1 cellular context compared by ENCODE assay signal in the genomic region with DNA sequence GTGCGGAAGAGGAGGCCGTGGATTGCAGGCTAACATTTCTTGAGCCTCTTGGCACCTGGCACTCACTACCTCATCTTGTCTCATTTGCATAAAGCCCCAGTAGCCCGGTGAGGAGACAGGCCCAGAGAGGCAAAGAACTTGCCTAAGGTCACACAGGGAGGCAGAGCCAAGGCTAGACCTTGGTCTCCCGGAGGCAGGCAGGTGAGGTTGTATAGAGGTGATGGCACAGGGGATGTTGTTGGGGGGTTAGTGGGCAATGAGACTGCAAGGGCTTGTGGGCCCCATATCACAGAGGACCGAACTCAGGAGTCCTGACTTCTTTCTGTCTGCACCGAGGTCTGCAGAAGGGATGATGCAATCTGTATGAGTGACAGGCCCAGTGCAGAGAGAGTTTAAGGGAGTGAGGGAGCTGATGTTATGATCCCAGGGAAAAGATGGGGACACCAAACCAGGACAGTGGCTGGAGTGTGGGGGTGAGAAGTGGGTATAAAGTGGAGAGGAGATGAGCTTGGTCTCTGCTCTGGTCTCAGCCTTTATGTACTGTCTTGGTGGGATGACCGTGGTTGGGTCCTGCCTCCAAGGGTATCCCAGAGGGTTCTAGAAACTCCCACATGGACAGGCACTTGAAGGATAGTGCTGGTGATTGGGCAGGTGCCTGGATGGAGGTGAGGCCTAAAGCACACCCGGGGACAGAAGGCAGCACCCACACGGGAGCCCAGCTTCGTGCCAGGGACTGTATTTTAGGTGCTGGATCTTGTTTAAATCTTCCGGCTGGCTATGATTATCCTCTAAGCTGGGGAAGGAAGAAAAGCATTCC.
TF ChIP-seq lines count a peak whose summit lies in the region.

No MANE protein-coding gene starts in this region.

TF ChIP-seq in K562, 482 proteins besides CTCF, POLR2A, EP300 and RAD21 (continued from another document and continues in another):
- TF ChIP-seq, protein P1, sequence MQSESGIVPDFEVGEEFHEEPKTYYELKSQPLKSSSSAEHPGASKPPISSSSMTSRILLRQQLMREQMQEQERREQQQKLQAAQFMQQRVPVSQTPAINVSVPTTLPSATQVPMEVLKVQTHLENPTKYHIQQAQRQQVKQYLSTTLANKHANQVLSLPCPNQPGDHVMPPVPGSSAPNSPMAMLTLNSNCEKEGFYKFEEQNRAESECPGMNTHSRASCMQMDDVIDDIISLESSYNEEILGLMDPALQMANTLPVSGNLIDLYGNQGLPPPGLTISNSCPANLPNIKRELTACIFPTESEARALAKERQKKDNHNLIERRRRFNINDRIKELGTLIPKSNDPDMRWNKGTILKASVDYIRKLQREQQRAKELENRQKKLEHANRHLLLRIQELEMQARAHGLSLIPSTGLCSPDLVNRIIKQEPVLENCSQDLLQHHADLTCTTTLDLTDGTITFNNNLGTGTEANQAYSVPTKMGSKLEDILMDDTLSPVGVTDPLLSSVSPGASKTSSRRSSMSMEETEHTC (IDR thresholded peaks at IDR 0.05) = no peak
- TF ChIP-seq ZFP30 (CRISPR knock-in tag; IDR thresholded peaks at IDR 0.05; ENCODE audit: borderline replicate concordance) (no peak), DMBX1 (CRISPR knock-in tag; IDR thresholded peaks at IDR 0.05; ENCODE audit: borderline replicate concordance) (no peak), HDAC3 (IDR thresholded peaks at IDR 0.05; ENCODE audit: borderline replicate concordance, partially characterized antibody) (no peak), NONO (IDR thresholded peaks at IDR 0.05; ENCODE audit: low read depth in 2 of 2, low read length in 1 of 2) (no peak), U2AF2 (optimal IDR thresholded peaks at IDR 0.05; ENCODE audit: low read depth, low read length) (no peak), ZNF217 (CRISPR knock-in tag; IDR thresholded peaks at IDR 0.05) (no peak), STAG1 (CRISPR knock-in tag; IDR thresholded peaks at IDR 0.05; ENCODE audit: borderline replicate concordance) (no peak), MXI1 (IDR thresholded peaks at IDR 0.05; ENCODE audit: low read depth, low read length) (no peak), DDX20 (tag; IDR thresholded peaks at IDR 0.05; ENCODE audit: low read depth) (no peak), ARID1B (IDR thresholded peaks at IDR 0.05) (no peak; the same call in 1 of the 2 replicates), C11orf30 (IDR thresholded peaks at IDR 0.05; ENCODE audit: low read depth) (no peak), STAT5B (CRISPR knock-in tag; IDR thresholded peaks at IDR 0.05) (no peak), ZZZ3 (IDR thresholded peaks at IDR 0.05) (no peak), DPF2 (IDR thresholded peaks at IDR 0.05) (peak; percentile 22; the same call in 1 of the 2 replicates), KAT8 (IDR thresholded peaks at IDR 0.05; ENCODE audit: low read depth) (no peak), ZNF354B (CRISPR knock-in tag; IDR thresholded peaks at IDR 0.05) (no peak), PHTF2 (CRISPR knock-in tag; IDR thresholded peaks at IDR 0.05) (no peak), POLR2G (IDR thresholded peaks at IDR 0.05; ENCODE audit: low read depth, low read length) (no peak), NR4A1 (CRISPR knock-in tag; IDR thresholded peaks at IDR 0.05) (no peak), NR4A1 (tag; IDR thresholded peaks at IDR 0.05) (peak; percentile 71; the same call in 1 of the 2 replicates), NR1H2 (CRISPR knock-in tag; IDR thresholded peaks at IDR 0.05) (no peak), ZNF445 (CRISPR knock-in tag; IDR thresholded peaks at IDR 0.05; ENCODE audit: low read depth) (no peak), PTBP1 (IDR thresholded peaks at IDR 0.05; ENCODE audit: low read depth, low read length) (no peak), EGR1 (conservative IDR thresholded peaks at IDR 0.05) (no peak), XRCC3 (IDR thresholded peaks at IDR 0.05) (no peak), KDM5B (IDR thresholded peaks at IDR 0.05; ENCODE audit: insufficient replicate concordance, low read depth, low read length) (no peak), SLC30A9 (CRISPR knock-in tag; IDR thresholded peaks at IDR 0.05) (no peak), TRIM24 (IDR thresholded peaks at IDR 0.05) (peak in 1 of 2 experiments; percentile 65; a peak in 1 of 4 replicates), OTX1 (CRISPR knock-in tag; IDR thresholded peaks at IDR 0.05) (no peak), POLR2AphosphoS2 (IDR thresholded peaks at IDR 0.05; ENCODE audit: low read length) (no peak), HNRNPL (IDR thresholded peaks at IDR 0.05; ENCODE audit: low read depth, low read length) (no peak), HDGF (IDR thresholded peaks at IDR 0.05) (peak; percentile 53; the same call in 1 of the 2 replicates), POLR3G (IDR thresholded peaks at IDR 0.05; ENCODE audit: extremely low read depth, insufficient read length, insufficient replicate concordance) (no peak)
- TF ChIP-seq, protein P2, sequence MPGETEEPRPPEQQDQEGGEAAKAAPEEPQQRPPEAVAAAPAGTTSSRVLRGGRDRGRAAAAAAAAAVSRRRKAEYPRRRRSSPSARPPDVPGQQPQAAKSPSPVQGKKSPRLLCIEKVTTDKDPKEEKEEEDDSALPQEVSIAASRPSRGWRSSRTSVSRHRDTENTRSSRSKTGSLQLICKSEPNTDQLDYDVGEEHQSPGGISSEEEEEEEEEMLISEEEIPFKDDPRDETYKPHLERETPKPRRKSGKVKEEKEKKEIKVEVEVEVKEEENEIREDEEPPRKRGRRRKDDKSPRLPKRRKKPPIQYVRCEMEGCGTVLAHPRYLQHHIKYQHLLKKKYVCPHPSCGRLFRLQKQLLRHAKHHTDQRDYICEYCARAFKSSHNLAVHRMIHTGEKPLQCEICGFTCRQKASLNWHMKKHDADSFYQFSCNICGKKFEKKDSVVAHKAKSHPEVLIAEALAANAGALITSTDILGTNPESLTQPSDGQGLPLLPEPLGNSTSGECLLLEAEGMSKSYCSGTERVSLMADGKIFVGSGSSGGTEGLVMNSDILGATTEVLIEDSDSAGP (CRISPR knock-in tag; IDR thresholded peaks at IDR 0.05) = no peak
- TF ChIP-seq, protein P3, sequence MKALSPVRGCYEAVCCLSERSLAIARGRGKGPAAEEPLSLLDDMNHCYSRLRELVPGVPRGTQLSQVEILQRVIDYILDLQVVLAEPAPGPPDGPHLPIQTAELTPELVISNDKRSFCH (CRISPR knock-in tag; IDR thresholded peaks at IDR 0.05) = no peak
- TF ChIP-seq, protein P3 (tag; IDR thresholded peaks at IDR 0.05) = 0 out of 2 replicates have a peak, but pooled peaks have one; percentile 46
- TF ChIP-seq, protein P4, sequence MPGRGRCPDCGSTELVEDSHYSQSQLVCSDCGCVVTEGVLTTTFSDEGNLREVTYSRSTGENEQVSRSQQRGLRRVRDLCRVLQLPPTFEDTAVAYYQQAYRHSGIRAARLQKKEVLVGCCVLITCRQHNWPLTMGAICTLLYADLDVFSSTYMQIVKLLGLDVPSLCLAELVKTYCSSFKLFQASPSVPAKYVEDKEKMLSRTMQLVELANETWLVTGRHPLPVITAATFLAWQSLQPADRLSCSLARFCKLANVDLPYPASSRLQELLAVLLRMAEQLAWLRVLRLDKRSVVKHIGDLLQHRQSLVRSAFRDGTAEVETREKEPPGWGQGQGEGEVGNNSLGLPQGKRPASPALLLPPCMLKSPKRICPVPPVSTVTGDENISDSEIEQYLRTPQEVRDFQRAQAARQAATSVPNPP (IDR thresholded peaks at IDR 0.05; ENCODE audit: borderline replicate concordance, insufficient read depth, insufficient read length) = no peak
- TF ChIP-seq, protein P5, sequence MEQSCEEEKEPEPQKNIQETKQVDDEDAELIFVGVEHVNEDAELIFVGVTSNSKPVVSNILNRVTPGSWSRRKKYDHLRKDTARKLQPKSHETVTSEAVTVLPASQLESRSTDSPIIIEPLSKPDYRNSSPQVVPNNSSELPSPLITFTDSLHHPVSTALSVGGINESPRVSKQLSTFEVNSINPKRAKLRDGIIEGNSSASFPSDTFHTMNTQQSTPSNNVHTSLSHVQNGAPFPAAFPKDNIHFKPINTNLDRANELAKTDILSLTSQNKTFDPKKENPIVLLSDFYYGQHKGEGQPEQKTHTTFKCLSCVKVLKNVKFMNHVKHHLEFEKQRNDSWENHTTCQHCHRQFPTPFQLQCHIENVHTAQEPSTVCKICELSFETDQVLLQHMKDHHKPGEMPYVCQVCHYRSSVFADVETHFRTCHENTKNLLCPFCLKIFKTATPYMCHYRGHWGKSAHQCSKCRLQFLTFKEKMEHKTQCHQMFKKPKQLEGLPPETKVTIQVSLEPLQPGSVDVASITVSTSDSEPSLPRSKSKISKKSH (CRISPR knock-in tag; IDR thresholded peaks at IDR 0.05) = no peak
- TF ChIP-seq, protein P6, sequence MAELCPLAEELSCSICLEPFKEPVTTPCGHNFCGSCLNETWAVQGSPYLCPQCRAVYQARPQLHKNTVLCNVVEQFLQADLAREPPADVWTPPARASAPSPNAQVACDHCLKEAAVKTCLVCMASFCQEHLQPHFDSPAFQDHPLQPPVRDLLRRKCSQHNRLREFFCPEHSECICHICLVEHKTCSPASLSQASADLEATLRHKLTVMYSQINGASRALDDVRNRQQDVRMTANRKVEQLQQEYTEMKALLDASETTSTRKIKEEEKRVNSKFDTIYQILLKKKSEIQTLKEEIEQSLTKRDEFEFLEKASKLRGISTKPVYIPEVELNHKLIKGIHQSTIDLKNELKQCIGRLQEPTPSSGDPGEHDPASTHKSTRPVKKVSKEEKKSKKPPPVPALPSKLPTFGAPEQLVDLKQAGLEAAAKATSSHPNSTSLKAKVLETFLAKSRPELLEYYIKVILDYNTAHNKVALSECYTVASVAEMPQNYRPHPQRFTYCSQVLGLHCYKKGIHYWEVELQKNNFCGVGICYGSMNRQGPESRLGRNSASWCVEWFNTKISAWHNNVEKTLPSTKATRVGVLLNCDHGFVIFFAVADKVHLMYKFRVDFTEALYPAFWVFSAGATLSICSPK (IDR thresholded peaks at IDR 0.05; ENCODE audit: borderline replicate concordance) = no peak
- TF ChIP-seq, protein P7, sequence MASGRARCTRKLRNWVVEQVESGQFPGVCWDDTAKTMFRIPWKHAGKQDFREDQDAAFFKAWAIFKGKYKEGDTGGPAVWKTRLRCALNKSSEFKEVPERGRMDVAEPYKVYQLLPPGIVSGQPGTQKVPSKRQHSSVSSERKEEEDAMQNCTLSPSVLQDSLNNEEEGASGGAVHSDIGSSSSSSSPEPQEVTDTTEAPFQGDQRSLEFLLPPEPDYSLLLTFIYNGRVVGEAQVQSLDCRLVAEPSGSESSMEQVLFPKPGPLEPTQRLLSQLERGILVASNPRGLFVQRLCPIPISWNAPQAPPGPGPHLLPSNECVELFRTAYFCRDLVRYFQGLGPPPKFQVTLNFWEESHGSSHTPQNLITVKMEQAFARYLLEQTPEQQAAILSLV (tag; IDR thresholded peaks at IDR 0.05) = peak; percentile 88
- TF ChIP-seq, protein P8, sequence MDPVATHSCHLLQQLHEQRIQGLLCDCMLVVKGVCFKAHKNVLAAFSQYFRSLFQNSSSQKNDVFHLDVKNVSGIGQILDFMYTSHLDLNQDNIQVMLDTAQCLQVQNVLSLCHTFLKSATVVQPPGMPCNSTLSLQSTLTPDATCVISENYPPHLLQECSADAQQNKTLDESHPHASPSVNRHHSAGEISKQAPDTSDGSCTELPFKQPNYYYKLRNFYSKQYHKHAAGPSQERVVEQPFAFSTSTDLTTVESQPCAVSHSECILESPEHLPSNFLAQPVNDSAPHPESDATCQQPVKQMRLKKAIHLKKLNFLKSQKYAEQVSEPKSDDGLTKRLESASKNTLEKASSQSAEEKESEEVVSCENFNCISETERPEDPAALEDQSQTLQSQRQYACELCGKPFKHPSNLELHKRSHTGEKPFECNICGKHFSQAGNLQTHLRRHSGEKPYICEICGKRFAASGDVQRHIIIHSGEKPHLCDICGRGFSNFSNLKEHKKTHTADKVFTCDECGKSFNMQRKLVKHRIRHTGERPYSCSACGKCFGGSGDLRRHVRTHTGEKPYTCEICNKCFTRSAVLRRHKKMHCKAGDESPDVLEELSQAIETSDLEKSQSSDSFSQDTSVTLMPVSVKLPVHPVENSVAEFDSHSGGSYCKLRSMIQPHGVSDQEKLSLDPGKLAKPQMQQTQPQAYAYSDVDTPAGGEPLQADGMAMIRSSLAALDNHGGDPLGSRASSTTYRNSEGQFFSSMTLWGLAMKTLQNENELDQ (CRISPR knock-in tag; IDR thresholded peaks at IDR 0.05; ENCODE audit: borderline replicate concordance) = no peak
- TF ChIP-seq, protein P9, sequence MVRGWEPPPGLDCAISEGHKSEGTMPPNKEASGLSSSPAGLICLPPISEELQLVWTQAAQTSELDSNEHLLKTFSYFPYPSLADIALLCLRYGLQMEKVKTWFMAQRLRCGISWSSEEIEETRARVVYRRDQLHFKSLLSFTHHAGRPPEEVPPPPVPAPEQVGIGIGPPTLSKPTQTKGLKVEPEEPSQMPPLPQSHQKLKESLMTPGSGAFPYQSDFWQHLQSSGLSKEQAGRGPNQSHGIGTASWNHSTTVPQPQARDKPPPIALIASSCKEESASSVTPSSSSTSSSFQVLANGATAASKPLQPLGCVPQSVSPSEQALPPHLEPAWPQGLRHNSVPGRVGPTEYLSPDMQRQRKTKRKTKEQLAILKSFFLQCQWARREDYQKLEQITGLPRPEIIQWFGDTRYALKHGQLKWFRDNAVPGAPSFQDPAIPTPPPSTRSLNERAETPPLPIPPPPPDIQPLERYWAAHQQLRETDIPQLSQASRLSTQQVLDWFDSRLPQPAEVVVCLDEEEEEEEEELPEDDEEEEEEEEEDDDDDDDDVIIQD (CRISPR knock-in tag; IDR thresholded peaks at IDR 0.05) = no peak
- TF ChIP-seq, protein P10, sequence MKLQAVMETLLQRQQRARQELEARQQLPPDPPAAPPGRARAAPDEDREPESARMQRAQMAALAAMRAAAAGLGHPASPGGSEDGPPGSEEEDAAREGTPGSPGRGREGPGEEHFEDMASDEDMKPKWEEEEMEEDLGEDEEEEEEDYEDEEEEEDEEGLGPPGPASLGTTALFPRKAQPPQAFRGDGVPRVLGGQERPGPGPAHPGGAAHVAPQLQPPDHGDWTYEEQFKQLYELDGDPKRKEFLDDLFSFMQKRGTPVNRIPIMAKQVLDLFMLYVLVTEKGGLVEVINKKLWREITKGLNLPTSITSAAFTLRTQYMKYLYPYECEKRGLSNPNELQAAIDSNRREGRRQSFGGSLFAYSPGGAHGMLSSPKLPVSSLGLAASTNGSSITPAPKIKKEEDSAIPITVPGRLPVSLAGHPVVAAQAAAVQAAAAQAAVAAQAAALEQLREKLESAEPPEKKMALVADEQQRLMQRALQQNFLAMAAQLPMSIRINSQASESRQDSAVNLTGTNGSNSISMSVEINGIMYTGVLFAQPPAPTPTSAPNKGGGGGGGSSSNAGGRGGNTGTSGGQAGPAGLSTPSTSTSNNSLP (IDR thresholded peaks at IDR 0.05; ENCODE audit: borderline replicate concordance, low read depth, low read length) = no peak
- TF ChIP-seq, protein P11, sequence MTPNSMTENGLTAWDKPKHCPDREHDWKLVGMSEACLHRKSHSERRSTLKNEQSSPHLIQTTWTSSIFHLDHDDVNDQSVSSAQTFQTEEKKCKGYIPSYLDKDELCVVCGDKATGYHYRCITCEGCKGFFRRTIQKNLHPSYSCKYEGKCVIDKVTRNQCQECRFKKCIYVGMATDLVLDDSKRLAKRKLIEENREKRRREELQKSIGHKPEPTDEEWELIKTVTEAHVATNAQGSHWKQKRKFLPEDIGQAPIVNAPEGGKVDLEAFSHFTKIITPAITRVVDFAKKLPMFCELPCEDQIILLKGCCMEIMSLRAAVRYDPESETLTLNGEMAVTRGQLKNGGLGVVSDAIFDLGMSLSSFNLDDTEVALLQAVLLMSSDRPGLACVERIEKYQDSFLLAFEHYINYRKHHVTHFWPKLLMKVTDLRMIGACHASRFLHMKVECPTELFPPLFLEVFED (CRISPR knock-in tag; conservative IDR thresholded peaks at IDR 0.05) = no peak
